Comparison of ENCODE assay signal across 1 cellular context in the genomic region with DNA sequence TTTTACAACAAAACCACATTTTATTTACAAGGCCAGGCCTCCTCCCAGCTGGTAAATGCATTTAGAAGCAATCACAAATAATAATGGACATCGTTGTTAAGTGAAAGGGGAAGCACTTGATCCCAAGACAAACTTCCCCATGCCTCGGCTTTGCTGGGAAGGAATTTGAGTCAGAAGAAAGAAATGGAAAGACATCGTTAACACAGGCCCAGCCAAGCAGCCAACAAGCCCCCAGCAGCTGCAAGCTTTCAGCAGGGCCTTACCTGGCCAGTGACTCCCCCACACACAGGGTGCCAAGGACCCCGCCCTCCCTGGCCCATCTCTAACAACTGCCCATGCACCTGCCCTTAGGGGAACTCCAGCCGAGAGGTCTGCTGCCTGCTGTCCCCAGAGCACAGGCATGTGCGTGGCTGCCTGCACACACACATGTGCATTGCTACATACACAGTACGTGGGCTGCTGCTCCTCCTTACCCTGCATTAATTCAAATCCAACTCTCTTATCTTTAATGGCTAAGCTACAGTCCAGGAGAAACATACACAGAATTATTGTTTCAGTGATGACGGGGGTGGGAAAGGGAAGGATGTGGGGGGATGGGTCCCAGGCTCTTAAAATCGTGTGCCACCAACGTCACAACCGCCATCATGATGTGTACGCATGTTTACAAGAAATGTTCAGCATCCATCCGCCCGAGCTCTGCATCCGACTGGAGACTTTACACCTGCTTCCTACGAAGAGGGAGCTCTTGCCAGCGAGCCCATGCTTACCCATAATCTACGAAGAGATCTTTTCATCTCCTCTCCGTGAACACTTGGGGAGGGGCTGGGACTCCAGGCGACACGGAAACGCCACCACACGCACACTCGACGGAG.
TF ChIP-seq lines count a peak whose summit lies in the region.

No MANE protein-coding gene starts in this region.

TF ChIP-seq in HEK293, 187 proteins besides CTCF, POLR2A, EP300 and RAD21 (continued from another document):
- TF ChIP-seq ZNF398 (tag by site-specific recombination; IDR thresholded peaks at IDR 0.05) (peak; percentile 48; the same call in 1 of the 2 replicates), ZNF394 (tag by site-specific recombination; IDR thresholded peaks at IDR 0.05; ENCODE audit: borderline replicate concordance) (peak; percentile 27; the same call in 1 of the 2 replicates), KLF1 (tag by site-specific recombination; IDR thresholded peaks at IDR 0.05) (peak; percentile 30; the same call in 1 of the 2 replicates), GLIS1 (tag by site-specific recombination; IDR thresholded peaks at IDR 0.05) (peak; percentile 24; the same call in 1 of the 2 replicates)
TF ChIP-seq in HEK293: peak in this region for 20.
